In genomic region chr17:15562613-15563374, GRCh38 we compare ENCODE assay signal across 8 cellular contexts. TPM values are rescaled to one million over a fixed set of nuclear protein-coding genes. Genes with fewer than 3 reads are reported as not detected.
DNase-seq lines count a peak whose midpoint lies in the region; ATAC-seq and TF ChIP-seq lines count a peak whose summit lies in the region.
"Not testable (repeated sequence)": the region's sequence is repeated elsewhere in the genome, so short reads cannot be mapped to it uniquely, and the experiment has no call there.

No MANE protein-coding gene starts in this region.

- not testable (repeated sequence) for H3K27me3 ChIP-seq in AG04450 (ENCODE audit: control insufficient read depth, insufficient read depth, low read length); rectal smooth muscle tissue (ENCODE audit: control insufficient read depth, insufficient read depth, low read length)

- TF ChIP-seq CTCF in AG04450 (IDR thresholded peaks at IDR 0.05; ENCODE audit: low read depth, low read length); endothelial cell (IDR thresholded peaks at IDR 0.05; ENCODE audit: unreplicated experiment): not testable (repeated sequence)

- ATAC-seq in GM19438 (IDR thresholded peaks at IDR 0.05; ENCODE audit: low read depth, unreplicated experiment): peak; percentile 31
- peak; percentile 46 for ATAC-seq in HG02973 (IDR thresholded peaks at IDR 0.05; ENCODE audit: unreplicated experiment)
- peak; percentile 71 for ATAC-seq in activated T-cell treated with anti-CD3 and anti-CD28 coated beads, Interleukin-2, amount 50 U/mL, for 4 hours
- ATAC-seq in left colon: peak; percentile 25

- CTCF ChIA-PET in AG04450 (lab: Charles Lee): not testable (repeated sequence)

- POLR2A ChIA-PET in AG04450 (lab: Yijun Ruan, JAX): not testable (repeated sequence)

- not testable (repeated sequence) for H3K9me3 ChIP-seq in AG04450 (ENCODE audit: control insufficient read depth, insufficient read depth, low read length)

- H3K4me3 Mint-ChIP-seq in activated T-cell treated with anti-CD3 and anti-CD28 coated beads, Interleukin-2, amount 50 U/mL, for 4 hours: peak overlapping the region; percentile 96
- peak overlapping the region; percentile 98 for H3K4me3 Mint-ChIP-seq in endothelial cell (ENCODE audit: unreplicated experiment)

- H3K4me3 ChIP-seq in AG04450 (ENCODE audit: low read depth, low read length): peak overlapping the region; percentile 76
- peak overlapping the region; percentile 78 for H3K4me3 ChIP-seq in rectal smooth muscle tissue (ENCODE audit: low read length)

- intact Hi-C loops in left colon (cut with DNase I, micrococcal nuclease): not testable (repeated sequence)

- H3K36me3 ChIP-seq in rectal smooth muscle tissue (ENCODE audit: control insufficient read depth, insufficient read depth, low read length): not testable (repeated sequence)

- not testable (repeated sequence) for H3K4me1 ChIP-seq in rectal smooth muscle tissue (ENCODE audit: control insufficient read depth, insufficient read depth, low read length)

- not testable (repeated sequence) for DNase-seq in AG04450 (ENCODE audit: low read depth, low spot score); activated T-cell treated with anti-CD3 and anti-CD28 coated beads, Interleukin-2, amount 50 U/mL, for 4 hours; endothelial cell (ENCODE audit: low spot score)
- peak; percentile 7 to 43 for DNase-seq in NOMO-1 (lab: John Stamatoyannopoulos, UW; ENCODE audit: unreplicated experiment in 2 of 2)
- DNase-seq in left colon: peak in 1 of 2 donors; percentile 16

- peaks cover 10% of the 10 kb centered on the region for H3K4me1 Mint-ChIP-seq in activated T-cell treated with anti-CD3 and anti-CD28 coated beads, Interleukin-2, amount 50 U/mL, for 4 hours (ENCODE audit: low read depth)
- H3K4me1 Mint-ChIP-seq in endothelial cell (ENCODE audit: unreplicated experiment): peaks cover 10% of the 10 kb centered on the region

- H3K9me3 Mint-ChIP-seq in activated T-cell treated with anti-CD3 and anti-CD28 coated beads, Interleukin-2, amount 50 U/mL, for 4 hours; endothelial cell (ENCODE audit: unreplicated experiment): not testable (repeated sequence)

- H3K36me3 Mint-ChIP-seq in activated T-cell treated with anti-CD3 and anti-CD28 coated beads, Interleukin-2, amount 50 U/mL, for 4 hours (ENCODE audit: insufficient read depth): not testable (repeated sequence)
- H3K36me3 Mint-ChIP-seq in endothelial cell (ENCODE audit: low read depth, unreplicated experiment): peaks cover 15% of the 10 kb centered on the region

- H3K9ac ChIP-seq in rectal smooth muscle tissue (ENCODE audit: low read length): not testable (repeated sequence)

- H3K27ac ChIP-seq in AG04450 (ENCODE audit: low read depth, low read length): peak overlapping the region; percentile 52
- peak overlapping the region; percentile 58 for H3K27ac ChIP-seq in rectal smooth muscle tissue (ENCODE audit: low read depth, low read length)

- not testable (repeated sequence) for H3K27ac Mint-ChIP-seq in endothelial cell (ENCODE audit: unreplicated experiment)

- not testable (repeated sequence) for H3K27me3 Mint-ChIP-seq in activated T-cell treated with anti-CD3 and anti-CD28 coated beads, Interleukin-2, amount 50 U/mL, for 4 hours (ENCODE audit: low read depth); endothelial cell (ENCODE audit: unreplicated experiment)

RNA-seq across cellular contexts. Expression of gene TVP23C, which starts 0.5 kb away (rescaled TPM):
- polyA plus RNA-seq in AG04450 (2011; rRNA removed): 14.5 and 21.1 TPM in 2 replicates
- polyA minus RNA-seq in AG04450 (2011; rRNA and poly(A)+ RNA removed): 27.0 and 41.6 TPM in 2 replicates
- total RNA-seq in activated T-cell treated with anti-CD3 and anti-CD28 coated beads, Interleukin-2, amount 50 U/mL, for 4 hours: 1 to 10 TPM; 2.6 to 4.6 (median 3.7) TPM
- total RNA-seq in endothelial cell (ENCODE audit: unreplicated experiment): 23.1 TPM
- 10 to 100 TPM; 18.0 to 20.7 TPM for total RNA-seq in left colon

RNA-seq across cellular contexts. Expression of gene FBXW10B, which starts 56.7 kb away (rescaled TPM):
- polyA plus RNA-seq in AG04450 (2011; rRNA removed): 0.66 and 0.97 TPM in 2 replicates
- polyA minus RNA-seq in AG04450 (2011; rRNA and poly(A)+ RNA removed): 2.3 and 2.6 TPM in 2 replicates
- total RNA-seq in activated T-cell treated with anti-CD3 and anti-CD28 coated beads, Interleukin-2, amount 50 U/mL, for 4 hours: 1 to 10 TPM in 1 of 3 donors, under 1 TPM in 2; 0.73 to 2.1 (median 0.87) TPM
- 0.44 TPM for total RNA-seq in endothelial cell (ENCODE audit: unreplicated experiment)
- 1 to 10 TPM in 1 of 2 donors, under 1 TPM in 1; 0.95 to 1.6 TPM for total RNA-seq in left colon
